Comparison of ENCODE assay signal across 8 cellular contexts in genomic region chr1:162560303-162561036, GRCh38. TPM values are rescaled to one million over a fixed set of nuclear protein-coding genes. Genes with fewer than 3 reads are reported as not detected.
A peak's percentile ranks its signal among the peaks of the same experiment; 100 is the strongest.
DNase-seq lines count a peak whose midpoint lies in the region; ATAC-seq, FAIRE-seq and TF ChIP-seq lines count a peak whose summit lies in the region.

No MANE protein-coding gene starts in this region.

- ATAC-seq in CD8-positive, alpha-beta T cell, result no peak
- ATAC-seq in GM19035 (IDR thresholded peaks at IDR 0.05; ENCODE audit: unreplicated experiment) (no peak), GM21390 (IDR thresholded peaks at IDR 0.05; ENCODE audit: unreplicated experiment) (no peak)

- H3K9me3 Mint-ChIP-seq in CD8-positive, alpha-beta T cell, result no peaks in the 10 kb centered on the region

- H3K36me3 Mint-ChIP-seq in CD8-positive, alpha-beta T cell, result peaks cover 8% of the 10 kb centered on the region

- peak overlapping the region; percentile 94 for H3K4me3 Mint-ChIP-seq in CD8-positive, alpha-beta T cell

- peak overlapping the region; percentile 99 for H3K27ac Mint-ChIP-seq in CD8-positive, alpha-beta T cell

- H3K9me3 ChIP-seq in CD8-positive, alpha-beta T cell (ENCODE audit: low read length), result no peaks in the 10 kb centered on the region
- no peaks in the 10 kb centered on the region for H3K9me3 ChIP-seq in muscle layer of colon (ENCODE audit: low read length)

- peak overlapping the region; percentile 96 for H3K27ac ChIP-seq in CD8-positive, alpha-beta T cell (ENCODE audit: low read depth, low read length)
- H3K27ac ChIP-seq in dorsolateral prefrontal cortex (peak overlapping the region; percentile 77 to 98 (median 92)), muscle layer of colon (ENCODE audit: low read depth, low read length) (peak overlapping the region; percentile 98)

- TF ChIP-seq CTCF in CD8-positive, alpha-beta T cell (IDR thresholded peaks at IDR 0.05), result no peak
- TF ChIP-seq CTCF in dorsolateral prefrontal cortex (IDR thresholded peaks at IDR 0.05 in 54 of 56, conservative IDR thresholded peaks at IDR 0.05 in 2 of 56; ENCODE audit: low read depth in 1 of 56, partially characterized antibody in 56 of 56), result no peak

- intact Hi-C loops in CD8-positive, alpha-beta T cell (cut with DNase I, micrococcal nuclease), result loop anchor here (1.0 to 5.0 kb wide), 4 partner anchors 63 to 1248 kb away; partner anchors contain the start of genes NUF2 (in 2 of the 2), UHMK1 (in 2 of the 2) and SDHC (in 1 of the 2)
- intact Hi-C loops in dorsolateral prefrontal cortex (cut with DNase I), result loop anchor here in 1 of 2 donors (5.0 kb wide), 1 partner anchor 63 kb away; the partner anchor contains the start of gene UHMK1

- DNase-seq in CD8-positive, alpha-beta T cell, result no peak
- DNase-seq in NCI-H1105 treated with DMSO at 0.1 percent for 48 hours (lab: John Stamatoyannopoulos, UW), result peak; percentile 63
- DNase-seq in dorsolateral prefrontal cortex, result peak in 2 of 10 donors; percentile 47 to 63
- no peak for DNase-seq in AML-193 (lab: John Stamatoyannopoulos, UW)
- no peak for DNase-seq in RCC 7860 (ENCODE audit: low spot score)

- peak overlapping the region; percentile 68 for H3K9ac ChIP-seq in muscle layer of colon (ENCODE audit: low read length)

- no peaks in the 10 kb centered on the region for H3K27me3 ChIP-seq in CD8-positive, alpha-beta T cell (ENCODE audit: insufficient read depth, low read length)
- no peaks in the 10 kb centered on the region for H3K27me3 ChIP-seq in dorsolateral prefrontal cortex
- no peaks in the 10 kb centered on the region for H3K27me3 ChIP-seq in muscle layer of colon (ENCODE audit: control insufficient read depth in 1 of 2, insufficient read depth in 2 of 2, low read length in 2 of 2)

- peaks cover 13% of the 10 kb centered on the region for H3K4me1 ChIP-seq in CD8-positive, alpha-beta T cell (ENCODE audit: insufficient read depth, low read length)
- peaks cover 12% of the 10 kb centered on the region for H3K4me1 ChIP-seq in muscle layer of colon (ENCODE audit: insufficient read depth, low read length)

- no peaks in the 10 kb centered on the region for H3K36me3 ChIP-seq in CD8-positive, alpha-beta T cell (ENCODE audit: insufficient read depth, low read length)
- H3K36me3 ChIP-seq in muscle layer of colon (ENCODE audit: insufficient read depth, low read length), result no peaks in the 10 kb centered on the region

- H3K4me1 Mint-ChIP-seq in CD8-positive, alpha-beta T cell (ENCODE audit: low read depth), result peaks cover 35% of the 10 kb centered on the region

- CTCF ChIA-PET in CD8-positive, alpha-beta T cell (lab: Charles Lee), result interaction anchor here (1.3 kb wide), 1 partner anchor 53 kb away, joined by 3 read pairs; no protein-coding TSS in a partner anchor

- H3K4me3 ChIP-seq in CD8-positive, alpha-beta T cell (ENCODE audit: low read depth, low read length), result peak overlapping the region; percentile 84
- peak overlapping the region; percentile 52 to 100 (median 90) for H3K4me3 ChIP-seq in dorsolateral prefrontal cortex
- peak overlapping the region; percentile 62 to 71 for H3K4me3 ChIP-seq in muscle layer of colon (ENCODE audit: low read depth in 1 of 2, low read length in 2 of 2)

- POLR2A ChIA-PET in CD8-positive, alpha-beta T cell (lab: Charles Lee), result interaction anchor here (0.9 to 1.1 kb wide), 2 partner anchors 39 to 47 kb away, joined by 3 read pairs; no protein-coding TSS in a partner anchor

- H3K27me3 Mint-ChIP-seq in CD8-positive, alpha-beta T cell (ENCODE audit: low read depth), result no peaks in the 10 kb centered on the region

- no peak for FAIRE-seq in RCC 7860 (lab: Jason Lieb, UNC)

RNA-seq across cellular contexts. Expression of gene UAP1, which starts 1.1 kb away (rescaled TPM):
- 10 to 100 TPM; 71.5 to 73.9 TPM for total RNA-seq in CD8-positive, alpha-beta T cell
- total RNA-seq in dorsolateral prefrontal cortex, result 10 to 100 TPM; 15.1 to 51.8 (median 31.0) TPM
